Comparison of ENCODE assay signal across 8 cellular contexts in genomic region chr17:29588561-29589411, GRCh38. TPM values are rescaled to one million over a fixed set of nuclear protein-coding genes. Genes with fewer than 3 reads are reported as not detected.
A peak's percentile ranks its signal among the peaks of the same experiment; 100 is the strongest.
DNase-seq lines count a peak whose midpoint lies in the region; ATAC-seq and TF ChIP-seq lines count a peak whose summit lies in the region.

No MANE protein-coding gene starts in this region.

- CTCF ChIA-PET in AG04450 (lab: Charles Lee) = interaction anchor here (1.2 to 1.6 kb wide), 3 partner anchors 16 to 29 kb away, joined by 5 to 8 read pairs (median 7); partner anchors contain the start of gene TP53I13

- POLR2A ChIA-PET in AG04450 (lab: Yijun Ruan, JAX) = interaction anchor here (1.0 kb wide), 1 partner anchor 12 kb away, joined by 3 read pairs; no protein-coding TSS in a partner anchor

- H3K36me3 Mint-ChIP-seq in dendritic cell treated with granulocyte-macrophage colony-stimulating factor and Interleukin-4, amounts not matched to agents 40 ng/mL and 50 ng/mL, for 4 days (ENCODE audit: low read depth) = peaks cover 14% of the 10 kb centered on the region
- H3K36me3 Mint-ChIP-seq in mesothelial cell of epicardium = no peaks in the 10 kb centered on the region

- ATAC-seq in GM18909 (IDR thresholded peaks at IDR 0.05; ENCODE audit: poor library complexity, unreplicated experiment) = peak; percentile 22

- peaks cover 83% of the 10 kb centered on the region for H3K4me1 Mint-ChIP-seq in dendritic cell treated with granulocyte-macrophage colony-stimulating factor and Interleukin-4, amounts not matched to agents 40 ng/mL and 50 ng/mL, for 4 days (ENCODE audit: low read depth)
- peaks cover 51% of the 10 kb centered on the region for H3K4me1 Mint-ChIP-seq in mesothelial cell of epicardium

- H3K27ac Mint-ChIP-seq in dendritic cell treated with granulocyte-macrophage colony-stimulating factor and Interleukin-4, amounts not matched to agents 40 ng/mL and 50 ng/mL, for 4 days = peak overlapping the region; percentile 80
- H3K27ac Mint-ChIP-seq in mesothelial cell of epicardium = peak overlapping the region; percentile 86

- TF ChIP-seq CTCF in AG04450 (IDR thresholded peaks at IDR 0.05; ENCODE audit: low read depth, low read length) (no peak), HL-60 (IDR thresholded peaks at IDR 0.05; ENCODE audit: insufficient read depth, low read length) (no peak), VCaP (conservative IDR thresholded peaks at IDR 0.05) (no peak), mesothelial cell of epicardium (IDR thresholded peaks at IDR 0.05; ENCODE audit: unreplicated experiment) (no peak)

- H3K27ac ChIP-seq in AG04450 (ENCODE audit: low read depth, low read length) = no peak overlapping the region
- peak overlapping the region; percentile 47 for H3K27ac ChIP-seq in HL-60 (replicated peaks)
- H3K27ac ChIP-seq in VCaP = peak overlapping the region; percentile 98
- H3K27ac ChIP-seq in temporal lobe (ENCODE audit: low read depth, low read length) = peak overlapping the region; percentile 84

- H3K27me3 ChIP-seq in AG04450 (ENCODE audit: control insufficient read depth, insufficient read depth, low read length) (no peaks in the 10 kb centered on the region), HL-60 (ENCODE audit: insufficient read depth, poor library complexity, severe bottlenecking) (no peaks in the 10 kb centered on the region)

- H3K4me3 ChIP-seq in AG04450 (ENCODE audit: low read depth, low read length) = peak overlapping the region; percentile 83
- H3K4me3 ChIP-seq in HL-60 (replicated peaks; ENCODE audit: insufficient read depth, low read length) = peak overlapping the region; percentile 82

- H3K9me3 ChIP-seq in AG04450 (ENCODE audit: control insufficient read depth, insufficient read depth, low read length) = no peaks in the 10 kb centered on the region; the same call in 1 of the 2 replicates

- DNase-seq in AG04450 (ENCODE audit: low read depth, low spot score) (no peak), HL-60 (ENCODE audit: low read depth in 1 of 2, low spot score in 1 of 2) (peak in 1 of 2 experiments; percentile 21), mesothelial cell of epicardium (ENCODE audit: low spot score in 2 of 2, unreplicated experiment in 2 of 2) (no peak), dedifferentiated amniotic fluid mesenchymal stem cell (ENCODE audit: extremely low spot score) (no peak)

- no peaks in the 10 kb centered on the region for H3K9me3 Mint-ChIP-seq in dendritic cell treated with granulocyte-macrophage colony-stimulating factor and Interleukin-4, amounts not matched to agents 40 ng/mL and 50 ng/mL, for 4 days
- no peaks in the 10 kb centered on the region for H3K9me3 Mint-ChIP-seq in mesothelial cell of epicardium

- intact Hi-C loops in dendritic cell treated with granulocyte-macrophage colony-stimulating factor and Interleukin-4, amounts not matched to agents 40 ng/mL and 50 ng/mL, for 4 days (cut with micrococcal nuclease) = loop anchor here (2.0 kb wide), 1 partner anchor 24 kb away; no protein-coding TSS in a partner anchor

- peaks cover 18% of the 10 kb centered on the region for H3K27me3 Mint-ChIP-seq in dendritic cell treated with granulocyte-macrophage colony-stimulating factor and Interleukin-4, amounts not matched to agents 40 ng/mL and 50 ng/mL, for 4 days
- no peaks in the 10 kb centered on the region for H3K27me3 Mint-ChIP-seq in mesothelial cell of epicardium (ENCODE audit: low read depth)

- H3K4me3 Mint-ChIP-seq in dendritic cell treated with granulocyte-macrophage colony-stimulating factor and Interleukin-4, amounts not matched to agents 40 ng/mL and 50 ng/mL, for 4 days = peak overlapping the region; percentile 86
- peak overlapping the region; percentile 88 for H3K4me3 Mint-ChIP-seq in mesothelial cell of epicardium

RNA-seq across cellular contexts. Expression of gene GIT1, which starts 0.7 kb away (rescaled TPM):
- 20.7 and 24.5 TPM in 2 replicates for polyA plus RNA-seq in AG04450 (2011; rRNA removed)
- 36.5 and 44.0 TPM in 2 replicates for polyA minus RNA-seq in AG04450 (2011; rRNA and poly(A)+ RNA removed)
- 99.0 to 110 TPM (median 108 TPM) in 3 replicates for total RNA-seq in mesothelial cell of epicardium
- total RNA-seq in temporal lobe = 42.5 TPM

RNA-seq across cellular contexts. Expression of gene ANKRD13B, which starts 4.1 kb away (rescaled TPM):
- polyA plus RNA-seq in AG04450 (2011; rRNA removed) = 2.5 and 2.7 TPM in 2 replicates
- polyA minus RNA-seq in AG04450 (2011; rRNA and poly(A)+ RNA removed) = 3.8 and 3.9 TPM in 2 replicates
- 51.7 to 52.7 TPM (median 52.6 TPM) in 3 replicates for total RNA-seq in mesothelial cell of epicardium
- total RNA-seq in temporal lobe = 23.1 TPM

RNA-seq across cellular contexts. Expression of gene TP53I13, which starts 20.3 kb away (rescaled TPM):
- polyA plus RNA-seq in AG04450 (2011; rRNA removed) = 17.8 and 26.1 TPM in 2 replicates
- polyA minus RNA-seq in AG04450 (2011; rRNA and poly(A)+ RNA removed) = 31.8 and 47.2 TPM in 2 replicates
- 29.9 to 31.2 TPM (median 30.2 TPM) in 3 replicates for total RNA-seq in mesothelial cell of epicardium
- 4.4 TPM for total RNA-seq in temporal lobe

RNA-seq across cellular contexts. Expression of gene ABHD15, which starts 21.9 kb away (rescaled TPM):
- 5.3 and 5.4 TPM in 2 replicates for polyA plus RNA-seq in AG04450 (2011; rRNA removed)
- 5.8 and 6.4 TPM in 2 replicates for polyA minus RNA-seq in AG04450 (2011; rRNA and poly(A)+ RNA removed)
- total RNA-seq in mesothelial cell of epicardium = 5.2 to 6.1 TPM (median 5.7 TPM) in 3 replicates
- total RNA-seq in temporal lobe = 0.74 TPM

RNA-seq across cellular contexts. Expression of gene CORO6, which starts 33.9 kb away (rescaled TPM):
- polyA plus RNA-seq in AG04450 (2011; rRNA removed) = 8.8 and 9.3 TPM in 2 replicates
- polyA minus RNA-seq in AG04450 (2011; rRNA and poly(A)+ RNA removed) = 19.3 and 21.6 TPM in 2 replicates
- total RNA-seq in mesothelial cell of epicardium (3.4 to 3.8 TPM (median 3.4 TPM) in 3 replicates), temporal lobe (0.98 TPM)
